ENCODE assay signal across 2 cellular contexts in genomic region chr20:35771689-35772562, GRCh38.
TF ChIP-seq lines count a peak whose summit lies in the region.

PHF20 (plus strand) TSS chr20:35772015; CDS start chr20:35801523, 29,508 bp downstream.

TF ChIP-seq in IMR-90, 13 proteins besides CTCF, POLR2A, EP300 and RAD21:
- TF ChIP-seq CEBPB (IDR thresholded peaks at IDR 0.05; ENCODE audit: low read depth, low read length) (peak; percentile 63), USF2 (IDR thresholded peaks at IDR 0.05; ENCODE audit: low read depth, low read length) (peak; percentile 98), BHLHE40 (IDR thresholded peaks at IDR 0.05; ENCODE audit: low read depth, low read length) (peak; percentile 56; the same call in 1 of the 2 replicates), RFX5 (IDR thresholded peaks at IDR 0.05; ENCODE audit: low read depth, low read length) (no peak), NFE2L2 (IDR thresholded peaks at IDR 0.05; ENCODE audit: low read depth, low read length) (no peak), MAZ (IDR thresholded peaks at IDR 0.05; ENCODE audit: borderline replicate concordance, low read depth, low read length) (peak; percentile 64; the same call in 1 of the 2 replicates), MXI1 (IDR thresholded peaks at IDR 0.05; ENCODE audit: borderline replicate concordance, low read depth, low read length) (peak; percentile 75; the same call in 1 of the 2 replicates), CHD1 (IDR thresholded peaks at IDR 0.05; ENCODE audit: low read depth, low read length) (no peak), FOS (IDR thresholded peaks at IDR 0.05; ENCODE audit: low read depth, low read length) (peak; percentile 6; the same call in 1 of the 2 replicates), RCOR1 (IDR thresholded peaks at IDR 0.05; ENCODE audit: insufficient replicate concordance, low read length) (peak; percentile 55), SMC3 (IDR thresholded peaks at IDR 0.05; ENCODE audit: low read depth, low read length) (no peak), MAFK (IDR thresholded peaks at IDR 0.05; ENCODE audit: low read depth, low read length) (no peak), ELK1 (IDR thresholded peaks at IDR 0.05; ENCODE audit: borderline replicate concordance, low read depth, low read length) (no peak)

TF ChIP-seq in endothelial cell of umbilical vein, 7 proteins besides CTCF, POLR2A, EP300 and RAD21:
- TF ChIP-seq MYC (IDR thresholded peaks at IDR 0.05; ENCODE audit: low read depth, low read length): peak; percentile 62
- peak; percentile 93 for TF ChIP-seq MAX (IDR thresholded peaks at IDR 0.05; ENCODE audit: insufficient read depth, insufficient read length)
- TF ChIP-seq JUN (IDR thresholded peaks at IDR 0.05; ENCODE audit: borderline replicate concordance, insufficient read depth, insufficient read length, low read depth): no peak
- TF ChIP-seq GATA2 (IDR thresholded peaks at IDR 0.05; ENCODE audit: insufficient read depth, insufficient read length, low read depth, low read length): no peak
- TF ChIP-seq EZH2 (IDR thresholded peaks at IDR 0.05; ENCODE audit: borderline replicate concordance, low read depth, low read length, severe bottlenecking): no peak
- TF ChIP-seq POLR2AphosphoS5 (IDR thresholded peaks at IDR 0.05; ENCODE audit: insufficient read depth, low read depth, low read length): peak; percentile 85
- no peak for TF ChIP-seq FOS (IDR thresholded peaks at IDR 0.05; ENCODE audit: borderline replicate concordance, insufficient read depth, low read length)
